ENCODE assay signal across 8 cellular contexts in the genomic region with DNA sequence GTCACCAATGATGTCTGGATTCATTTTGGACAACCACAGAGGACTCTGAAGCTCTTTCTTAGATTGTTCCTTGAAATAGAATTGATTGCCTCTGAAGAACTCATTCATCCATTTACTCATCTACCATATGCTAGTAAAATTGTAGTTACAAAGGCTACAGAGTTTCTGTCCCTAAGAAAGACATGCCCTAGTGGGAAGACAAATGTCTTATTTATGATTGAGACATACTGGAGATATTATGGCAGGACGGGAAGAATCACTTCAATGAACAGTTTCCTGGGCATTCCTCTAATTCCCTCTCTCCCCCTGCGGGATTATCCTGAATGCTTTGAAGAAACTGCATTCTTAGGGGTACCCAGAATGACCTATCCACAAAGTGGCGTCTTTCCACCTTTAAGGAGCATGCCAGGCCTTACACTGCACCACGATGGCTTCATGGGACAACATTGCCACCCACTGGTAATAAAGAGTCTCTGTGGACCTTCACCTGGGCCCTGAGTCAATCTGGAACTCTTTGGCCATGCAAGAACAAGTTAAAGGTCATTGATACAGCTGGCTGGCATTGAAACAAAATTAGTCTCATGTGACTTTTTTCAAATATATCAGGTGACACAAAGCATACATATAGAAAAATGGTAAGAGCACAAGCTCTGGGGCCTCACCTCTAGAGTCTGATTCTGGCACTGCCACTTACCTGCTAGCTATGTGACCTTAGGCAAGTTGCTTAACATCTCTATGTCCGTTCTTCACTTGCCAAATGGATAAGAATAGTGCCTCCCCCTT. TPM values are rescaled to one million over a fixed set of nuclear protein-coding genes. Genes with fewer than 3 reads are reported as not detected.
DNase-seq lines count a peak whose midpoint lies in the region; ATAC-seq and TF ChIP-seq lines count a peak whose summit lies in the region.

No MANE protein-coding gene starts in this region.

- peaks cover 0 to 12% (median 3%) of the 10 kb centered on the region in 3 donors for H3K4me1 Mint-ChIP-seq in CD8-positive, alpha-beta memory T cell
- H3K4me1 Mint-ChIP-seq in activated CD4-positive, alpha-beta memory T cell treated with anti-CD3 and anti-CD28 coated beads for 36 hours (ENCODE audit: low read depth), result peaks cover 18% of the 10 kb centered on the region

- H3K27me3 ChIP-seq in CD8-positive, alpha-beta memory T cell (ENCODE audit: insufficient read depth, low read length, poor library complexity, severe bottlenecking), result no peaks in the 10 kb centered on the region
- no peaks in the 10 kb centered on the region for H3K27me3 ChIP-seq in dorsolateral prefrontal cortex

- H3K4me1 ChIP-seq in CD8-positive, alpha-beta memory T cell (ENCODE audit: insufficient read depth, low read length), result peaks cover 8% of the 10 kb centered on the region

- ATAC-seq in GM19397 (IDR thresholded peaks at IDR 0.05; ENCODE audit: unreplicated experiment), result peak; percentile 98
- peak; percentile 98 for ATAC-seq in HG03439 (IDR thresholded peaks at IDR 0.05; ENCODE audit: unreplicated experiment)

- no peak overlapping the region for H3K4me3 ChIP-seq in CD8-positive, alpha-beta memory T cell (ENCODE audit: low read length)
- no peak overlapping the region for H3K4me3 ChIP-seq in dorsolateral prefrontal cortex

- H3K27ac Mint-ChIP-seq in CD8-positive, alpha-beta memory T cell, result peak overlapping the region in 1 of 8 donors; percentile 32
- no peak overlapping the region for H3K27ac Mint-ChIP-seq in activated CD4-positive, alpha-beta memory T cell treated with anti-CD3 and anti-CD28 coated beads for 36 hours

- H3K27me3 Mint-ChIP-seq in CD8-positive, alpha-beta memory T cell, result no peaks in the 10 kb centered on the region
- H3K27me3 Mint-ChIP-seq in activated CD4-positive, alpha-beta memory T cell treated with anti-CD3 and anti-CD28 coated beads for 36 hours, result no peaks in the 10 kb centered on the region

- TF ChIP-seq CTCF in dorsolateral prefrontal cortex (IDR thresholded peaks at IDR 0.05 in 54 of 56, conservative IDR thresholded peaks at IDR 0.05 in 2 of 56; ENCODE audit: low read depth in 1 of 56, partially characterized antibody in 56 of 56), result peak in 55 of 56 donors; percentile 37 to 83 (median 69)

- H3K27ac ChIP-seq in CD8-positive, alpha-beta memory T cell (ENCODE audit: low read depth, low read length), result no peak overlapping the region
- H3K27ac ChIP-seq in dorsolateral prefrontal cortex, result no peak overlapping the region

- no peak overlapping the region for H3K4me3 Mint-ChIP-seq in CD8-positive, alpha-beta memory T cell
- H3K4me3 Mint-ChIP-seq in activated CD4-positive, alpha-beta memory T cell treated with anti-CD3 and anti-CD28 coated beads for 36 hours, result no peak overlapping the region

- CTCF ChIA-PET in CD8-positive, alpha-beta memory T cell (lab: Charles Lee), result interaction anchor here (0.7 to 3.3 kb wide), 5 partner anchors 218 to 265 kb away, joined by 3 to 29 read pairs (median 4); no protein-coding TSS in a partner anchor
- CTCF ChIA-PET in activated CD4-positive, alpha-beta memory T cell treated with anti-CD3 and anti-CD28 coated beads for 36 hours (lab: Charles Lee), result interaction anchor here (0.5 to 5.4 kb wide), 53 partner anchors 8 to 637 kb away, joined by 3 to 126 read pairs (median 4); partner anchors contain the start of gene IL6ST

- H3K36me3 Mint-ChIP-seq in CD8-positive, alpha-beta memory T cell, result no peaks in the 10 kb centered on the region
- H3K36me3 Mint-ChIP-seq in activated CD4-positive, alpha-beta memory T cell treated with anti-CD3 and anti-CD28 coated beads for 36 hours, result no peaks in the 10 kb centered on the region

- no peaks in the 10 kb centered on the region for H3K36me3 ChIP-seq in CD8-positive, alpha-beta memory T cell (ENCODE audit: insufficient read depth, low read length)

- no peaks in the 10 kb centered on the region for H3K9me3 Mint-ChIP-seq in CD8-positive, alpha-beta memory T cell
- peaks cover 7% of the 10 kb centered on the region for H3K9me3 Mint-ChIP-seq in activated CD4-positive, alpha-beta memory T cell treated with anti-CD3 and anti-CD28 coated beads for 36 hours

- intact Hi-C loops in activated CD4-positive, alpha-beta memory T cell treated with anti-CD3 and anti-CD28 coated beads for 36 hours (cut with micrococcal nuclease), result loop anchor here (1.0 to 5.0 kb wide), 3 partner anchors 109 to 265 kb away; no protein-coding TSS in a partner anchor
- intact Hi-C loops in dorsolateral prefrontal cortex (cut with DNase I), result loop anchor here (1.0 to 5.0 kb wide), 3 partner anchors 204 to 265 kb away; no protein-coding TSS in a partner anchor

- DNase-seq in CD8-positive, alpha-beta memory T cell, result peak in 4 of 5 donors; percentile 12 to 63 (median 41)
- DNase-seq in NCI-H774 (lab: John Stamatoyannopoulos, UW) (peak; percentile 38), dorsolateral prefrontal cortex (peak in 5 of 10 donors; percentile 20 to 56 (median 48)), lung microvascular endothelial cell (ENCODE audit: low read depth in 2 of 2) (peak; percentile 88 to 92)
- DNase-seq in activated CD4-positive, alpha-beta memory T cell treated with anti-CD3 and anti-CD28 coated beads for 36 hours, result peak; percentile 72
- peak; percentile 1 to 18 for DNase-seq in stimulated activated CD8-positive, alpha-beta memory T cell treated with anti-CD3 and anti-CD28 coated beads, Interleukin-7, amount 100 ng/mL, for 4 hours (ENCODE audit: low read depth in 2 of 2)

- H3K9me3 ChIP-seq in CD8-positive, alpha-beta memory T cell (ENCODE audit: low read length), result no peaks in the 10 kb centered on the region

- POLR2A ChIA-PET in CD8-positive, alpha-beta memory T cell (lab: Charles Lee), result interaction anchor here (0.6 kb wide), 1 partner anchor 1018 kb away, joined by 8 read pairs; no protein-coding TSS in a partner anchor
- POLR2A ChIA-PET in activated CD4-positive, alpha-beta memory T cell treated with anti-CD3 and anti-CD28 coated beads for 36 hours (lab: Charles Lee), result no interaction called here

RNA-seq across cellular contexts. Expression of gene ANKRD55, which starts 32.1 kb away (rescaled TPM):
- total RNA-seq in CD8-positive, alpha-beta memory T cell, result not detected
- polyA plus RNA-seq in CD8-positive, alpha-beta memory T cell, result not detected
- total RNA-seq in activated CD4-positive, alpha-beta memory T cell treated with anti-CD3 and anti-CD28 coated beads for 36 hours, result 1 to 10 TPM; 2.2 to 2.6 TPM
- total RNA-seq in dorsolateral prefrontal cortex (10 to 100 TPM in 6 of 120 experiments, 1 to 10 TPM in 110, under 1 TPM in 4; 0.59 to 12.0 (median 4.0) TPM), lung microvascular endothelial cell (1.2 and 3.9 TPM in 2 replicates)
